ENCODE assay signal across 8 cellular contexts in the genomic region with DNA sequence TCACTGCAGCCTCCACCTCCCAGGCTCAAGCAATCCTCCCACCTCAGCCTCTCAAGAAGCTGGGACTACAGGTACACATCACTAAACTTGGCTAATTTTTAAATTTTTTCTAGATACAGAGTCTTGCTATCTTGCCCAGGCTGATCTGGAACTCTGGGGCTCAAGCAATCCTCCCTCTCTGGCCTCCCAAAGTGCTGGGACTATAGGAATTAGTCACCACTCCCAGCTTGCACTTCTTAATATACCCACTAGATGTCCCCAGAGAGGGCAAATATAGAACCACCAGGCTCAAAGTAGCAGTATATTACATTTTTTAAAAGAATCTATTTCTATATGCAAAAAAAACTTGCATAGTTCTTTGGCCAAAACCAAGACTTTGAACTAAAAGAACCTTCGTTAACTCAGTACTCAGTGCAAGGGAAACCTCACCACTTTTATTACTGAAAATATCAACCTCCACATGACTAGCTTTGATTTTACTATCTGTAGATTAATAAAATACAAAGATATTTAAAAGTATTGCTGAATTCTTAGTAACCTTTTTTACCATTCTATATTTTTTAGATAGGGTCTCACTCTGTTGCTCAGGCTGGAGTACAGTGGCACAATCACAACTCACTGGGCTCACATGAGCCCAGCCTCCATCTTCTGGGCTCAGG. TPM values are rescaled to one million over a fixed set of nuclear protein-coding genes. Genes with fewer than 3 reads are reported as not detected.
DNase-seq lines count a peak whose midpoint lies in the region; ATAC-seq and TF ChIP-seq lines count a peak whose summit lies in the region.

No MANE protein-coding gene starts in this region.

- TF ChIP-seq POLR2A in uterus (IDR thresholded peaks at IDR 0.05), result no peak

- H3K27ac Mint-ChIP-seq in activated CD8-positive, alpha-beta memory T cell treated with anti-CD3 and anti-CD28 coated beads, Interleukin-2, amount 10 ng/mL, durations not matched to agents 7 days and 5 days, result no peak overlapping the region
- no peak overlapping the region for H3K27ac Mint-ChIP-seq in nephron progenitor cell

- no peaks in the 10 kb centered on the region for H4K20me1 ChIP-seq in fibroblast of lung (ENCODE audit: control insufficient read depth, extremely low read depth, insufficient read depth, low read length)

- H3K36me3 Mint-ChIP-seq in activated CD8-positive, alpha-beta memory T cell treated with anti-CD3 and anti-CD28 coated beads, Interleukin-2, amount 10 ng/mL, durations not matched to agents 7 days and 5 days, result no peaks in the 10 kb centered on the region
- no peaks in the 10 kb centered on the region for H3K36me3 Mint-ChIP-seq in nephron progenitor cell (ENCODE audit: low read depth)

- peak; percentile 31 to 37 for DNase-seq in AML-193 (lab: John Stamatoyannopoulos, UW)
- DNase-seq in NCI-H2171 treated with DMSO at 0.1 percent for 48 hours (lab: John Stamatoyannopoulos, UW), result peak; percentile 43
- DNase-seq in activated CD8-positive, alpha-beta memory T cell treated with anti-CD3 and anti-CD28 coated beads, Interleukin-2, amount 10 ng/mL, durations not matched to agents 7 days and 5 days, result peak; percentile 53
- DNase-seq in fibroblast of lung (ENCODE audit: low read depth in 2 of 2), result peak; percentile 39 to 72
- DNase-seq in nephron progenitor cell, result peak; percentile 40
- DNase-seq in uterus, result peak; percentile 29 to 48

- H3K4me3 ChIP-seq in fibroblast of lung (replicated peaks in 1 of 4; ENCODE audit: control extremely low read depth in 1 of 4, insufficient read depth in 1 of 4, low read depth in 3 of 4, low read length in 4 of 4) (no peak overlapping the region), uterus (no peak overlapping the region)

- no peaks in the 10 kb centered on the region for H3K9me3 ChIP-seq in fibroblast of lung (ENCODE audit: control insufficient read depth, insufficient read depth, low read depth, low read length)
- H3K9me3 ChIP-seq in uterus, result no peaks in the 10 kb centered on the region

- no peaks in the 10 kb centered on the region for H3K27me3 Mint-ChIP-seq in activated CD8-positive, alpha-beta memory T cell treated with anti-CD3 and anti-CD28 coated beads, Interleukin-2, amount 10 ng/mL, durations not matched to agents 7 days and 5 days
- H3K27me3 Mint-ChIP-seq in nephron progenitor cell (ENCODE audit: low read depth, poor library complexity), result no peaks in the 10 kb centered on the region

- peak; percentile 71 for ATAC-seq in activated CD8-positive, alpha-beta memory T cell treated with anti-CD3 and anti-CD28 coated beads, Interleukin-2, amount 10 ng/mL, durations not matched to agents 7 days and 5 days
- ATAC-seq in GM19455 (IDR thresholded peaks at IDR 0.05; ENCODE audit: unreplicated experiment), result no peak

- TF ChIP-seq CTCF in GM12874 (IDR thresholded peaks at IDR 0.05; ENCODE audit: insufficient read depth, low read depth, low read length) (peak; percentile 59), fibroblast of lung (conservative IDR thresholded peaks at IDR 0.05 in 1 of 2, IDR thresholded peaks at IDR 0.05 in 1 of 2; ENCODE audit: low read depth in 1 of 2, low read length in 2 of 2) (peak; percentile 74 to 78), nephron progenitor cell (IDR thresholded peaks at IDR 0.05) (peak; percentile 86), uterus (IDR thresholded peaks at IDR 0.05) (peak; percentile 71 to 90 (median 83))

- H2AFZ ChIP-seq in fibroblast of lung (ENCODE audit: low read length), result no peak overlapping the region

- H3K79me2 ChIP-seq in fibroblast of lung (ENCODE audit: control insufficient read depth, insufficient read depth, low read length), result no peaks in the 10 kb centered on the region

- no peak overlapping the region for H3K4me2 ChIP-seq in fibroblast of lung (ENCODE audit: extremely low read depth, insufficient read depth, low read length)

- H3K9me3 Mint-ChIP-seq in activated CD8-positive, alpha-beta memory T cell treated with anti-CD3 and anti-CD28 coated beads, Interleukin-2, amount 10 ng/mL, durations not matched to agents 7 days and 5 days (ENCODE audit: low read depth), result no peaks in the 10 kb centered on the region
- no peaks in the 10 kb centered on the region for H3K9me3 Mint-ChIP-seq in nephron progenitor cell

- no peak overlapping the region for H3K27ac ChIP-seq in fibroblast of lung (ENCODE audit: insufficient read depth, low read length)
- no peak overlapping the region for H3K27ac ChIP-seq in uterus

- no peak overlapping the region for H3K9ac ChIP-seq in fibroblast of lung (ENCODE audit: insufficient read depth, low read length)

- intact Hi-C loops in uterus (cut with DNase I; ENCODE audit: low total_unique reads), result loop anchor here (10.0 kb wide), 1 partner anchor 337 kb away; no protein-coding TSS in a partner anchor

- H3K27me3 ChIP-seq in fibroblast of lung (ENCODE audit: control insufficient read depth, insufficient read depth, low read length), result no peaks in the 10 kb centered on the region
- H3K27me3 ChIP-seq in uterus, result no peaks in the 10 kb centered on the region

- no peaks in the 10 kb centered on the region for H3K4me1 ChIP-seq in fibroblast of lung (ENCODE audit: control insufficient read depth, extremely low read depth, insufficient read depth, low read length)
- no peaks in the 10 kb centered on the region for H3K4me1 ChIP-seq in uterus

- H3K4me1 Mint-ChIP-seq in activated CD8-positive, alpha-beta memory T cell treated with anti-CD3 and anti-CD28 coated beads, Interleukin-2, amount 10 ng/mL, durations not matched to agents 7 days and 5 days, result no peaks in the 10 kb centered on the region
- peaks cover 5% of the 10 kb centered on the region for H3K4me1 Mint-ChIP-seq in nephron progenitor cell

- H3K36me3 ChIP-seq in fibroblast of lung (ENCODE audit: control insufficient read depth, insufficient read depth, low read length) (no peaks in the 10 kb centered on the region), uterus (no peaks in the 10 kb centered on the region)

- CTCF ChIA-PET in activated CD8-positive, alpha-beta memory T cell treated with anti-CD3 and anti-CD28 coated beads, Interleukin-2, amount 10 ng/mL, durations not matched to agents 7 days and 5 days (lab: Charles Lee), result interaction anchor here (0.6 to 2.5 kb wide), 22 partner anchors 9 to 355 kb away, joined by 3 to 17 read pairs (median 4); partner anchors contain the start of genes HSD17B3 and SLC35D2

- H3K4me3 Mint-ChIP-seq in activated CD8-positive, alpha-beta memory T cell treated with anti-CD3 and anti-CD28 coated beads, Interleukin-2, amount 10 ng/mL, durations not matched to agents 7 days and 5 days, result no peak overlapping the region
- H3K4me3 Mint-ChIP-seq in nephron progenitor cell, result no peak overlapping the region

RNA-seq across cellular contexts. Expression of gene HSD17B3, which starts 25.8 kb away (rescaled TPM):
- total RNA-seq in activated CD8-positive, alpha-beta memory T cell treated with anti-CD3 and anti-CD28 coated beads, Interleukin-2, amount 10 ng/mL, durations not matched to agents 7 days and 5 days, result under 1 TPM in 1 of 2 experiments, not detected in 1; 0.21 TPM
- total RNA-seq in fibroblast of lung (0.17 TPM in 1 of 2 replicates, not detected in the other), uterus (1 to 10 TPM in 1 of 4 donors, not detected in 3; 3.2 TPM)
- polyA plus RNA-seq in fibroblast of lung, result not detected in 2 replicates
- not detected in 2 replicates for polyA plus RNA-seq in fibroblast of lung (2012)
- not detected in 2 replicates for polyA minus RNA-seq in fibroblast of lung (ENCODE audit: low replicate concordance)

RNA-seq across cellular contexts. Expression of gene SLC35D2, which starts 55.7 kb away (rescaled TPM):
- total RNA-seq in activated CD8-positive, alpha-beta memory T cell treated with anti-CD3 and anti-CD28 coated beads, Interleukin-2, amount 10 ng/mL, durations not matched to agents 7 days and 5 days, result 1 to 10 TPM; 5.3 to 6.7 TPM
- total RNA-seq in fibroblast of lung (28.2 and 34.7 TPM in 2 replicates), uterus (10 to 100 TPM in 3 of 4 donors, 1 to 10 TPM in 1; 5.6 to 38.5 (median 21.0) TPM)
- polyA plus RNA-seq in fibroblast of lung, result 26.2 and 27.2 TPM in 2 replicates
- polyA plus RNA-seq in fibroblast of lung (2012), result 23.9 and 25.0 TPM in 2 replicates
- 2.2 and 5.1 TPM in 2 replicates for polyA minus RNA-seq in fibroblast of lung (ENCODE audit: low replicate concordance)
